1 cellular context compared by ENCODE assay signal in the genomic region with DNA sequence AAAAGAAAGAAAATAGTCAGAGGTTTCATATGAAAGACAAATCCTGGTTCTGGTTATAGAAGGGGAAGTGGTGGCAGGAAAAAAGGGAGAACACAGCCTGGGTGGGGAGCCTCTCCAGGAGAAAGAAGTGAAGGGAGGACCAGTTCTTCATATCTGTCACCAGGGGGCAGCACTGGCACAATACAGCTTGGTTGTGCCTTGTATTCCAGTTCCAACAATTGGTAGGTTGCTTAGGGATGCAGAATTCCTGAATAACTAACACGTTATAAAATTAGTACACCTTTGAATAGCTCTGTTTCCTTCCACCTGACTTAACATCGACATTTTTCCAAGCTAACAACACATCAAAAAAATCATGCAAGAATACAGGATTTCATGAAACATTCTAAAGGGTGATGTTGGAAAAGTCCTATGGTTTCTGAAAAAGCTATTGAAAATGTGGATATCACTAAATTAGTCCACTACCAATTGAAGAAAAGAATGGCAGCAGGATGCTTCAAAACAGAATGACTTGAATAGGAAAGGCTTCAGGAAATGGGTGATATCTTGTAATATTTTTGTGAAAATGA.
TF ChIP-seq lines count a peak whose summit lies in the region.

No MANE protein-coding gene starts in this region.

TF ChIP-seq in K562, 482 proteins besides CTCF, POLR2A, EP300 and RAD21 (continued from another document):
- TF ChIP-seq, protein P1, sequence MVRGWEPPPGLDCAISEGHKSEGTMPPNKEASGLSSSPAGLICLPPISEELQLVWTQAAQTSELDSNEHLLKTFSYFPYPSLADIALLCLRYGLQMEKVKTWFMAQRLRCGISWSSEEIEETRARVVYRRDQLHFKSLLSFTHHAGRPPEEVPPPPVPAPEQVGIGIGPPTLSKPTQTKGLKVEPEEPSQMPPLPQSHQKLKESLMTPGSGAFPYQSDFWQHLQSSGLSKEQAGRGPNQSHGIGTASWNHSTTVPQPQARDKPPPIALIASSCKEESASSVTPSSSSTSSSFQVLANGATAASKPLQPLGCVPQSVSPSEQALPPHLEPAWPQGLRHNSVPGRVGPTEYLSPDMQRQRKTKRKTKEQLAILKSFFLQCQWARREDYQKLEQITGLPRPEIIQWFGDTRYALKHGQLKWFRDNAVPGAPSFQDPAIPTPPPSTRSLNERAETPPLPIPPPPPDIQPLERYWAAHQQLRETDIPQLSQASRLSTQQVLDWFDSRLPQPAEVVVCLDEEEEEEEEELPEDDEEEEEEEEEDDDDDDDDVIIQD (CRISPR knock-in tag; IDR thresholded peaks at IDR 0.05): no peak
- 0 out of 2 replicates have a peak, but pooled peaks have one; percentile 10 for TF ChIP-seq TEAD2 (tag; IDR thresholded peaks at IDR 0.05)
- peak; percentile 37; the same call in 1 of the 2 replicates for TF ChIP-seq TEAD4 (IDR thresholded peaks at IDR 0.05; ENCODE audit: low read length)
- TF ChIP-seq TEAD4 (CRISPR knock-in tag; IDR thresholded peaks at IDR 0.05; ENCODE audit: borderline replicate concordance): no peak
- no peak for TF ChIP-seq SRF (CRISPR knock-in tag; IDR thresholded peaks at IDR 0.05)
- no peak for TF ChIP-seq KLF10 (CRISPR knock-in tag; IDR thresholded peaks at IDR 0.05)
- TF ChIP-seq ZFP91 (CRISPR knock-in tag; IDR thresholded peaks at IDR 0.05): no peak
- TF ChIP-seq, protein P2, sequence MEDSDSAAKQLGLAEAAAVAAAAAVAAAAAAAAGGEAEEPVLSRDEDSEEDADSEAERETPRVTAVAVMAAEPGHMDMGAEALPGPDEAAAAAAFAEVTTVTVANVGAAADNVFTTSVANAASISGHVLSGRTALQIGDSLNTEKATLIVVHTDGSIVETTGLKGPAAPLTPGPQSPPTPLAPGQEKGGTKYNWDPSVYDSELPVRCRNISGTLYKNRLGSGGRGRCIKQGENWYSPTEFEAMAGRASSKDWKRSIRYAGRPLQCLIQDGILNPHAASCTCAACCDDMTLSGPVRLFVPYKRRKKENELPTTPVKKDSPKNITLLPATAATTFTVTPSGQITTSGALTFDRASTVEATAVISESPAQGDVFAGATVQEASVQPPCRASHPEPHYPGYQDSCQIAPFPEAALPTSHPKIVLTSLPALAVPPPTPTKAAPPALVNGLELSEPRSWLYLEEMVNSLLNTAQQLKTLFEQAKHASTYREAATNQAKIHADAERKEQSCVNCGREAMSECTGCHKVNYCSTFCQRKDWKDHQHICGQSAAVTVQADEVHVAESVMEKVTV (CRISPR knock-in tag; IDR thresholded peaks at IDR 0.05): no peak
- TF ChIP-seq NFATC3 (IDR thresholded peaks at IDR 0.05): no peak
- TF ChIP-seq ZNF785 (CRISPR knock-in tag; IDR thresholded peaks at IDR 0.05): no peak
- no peak for TF ChIP-seq GTF2A2 (tag; IDR thresholded peaks at IDR 0.05)
- TF ChIP-seq, protein P3, sequence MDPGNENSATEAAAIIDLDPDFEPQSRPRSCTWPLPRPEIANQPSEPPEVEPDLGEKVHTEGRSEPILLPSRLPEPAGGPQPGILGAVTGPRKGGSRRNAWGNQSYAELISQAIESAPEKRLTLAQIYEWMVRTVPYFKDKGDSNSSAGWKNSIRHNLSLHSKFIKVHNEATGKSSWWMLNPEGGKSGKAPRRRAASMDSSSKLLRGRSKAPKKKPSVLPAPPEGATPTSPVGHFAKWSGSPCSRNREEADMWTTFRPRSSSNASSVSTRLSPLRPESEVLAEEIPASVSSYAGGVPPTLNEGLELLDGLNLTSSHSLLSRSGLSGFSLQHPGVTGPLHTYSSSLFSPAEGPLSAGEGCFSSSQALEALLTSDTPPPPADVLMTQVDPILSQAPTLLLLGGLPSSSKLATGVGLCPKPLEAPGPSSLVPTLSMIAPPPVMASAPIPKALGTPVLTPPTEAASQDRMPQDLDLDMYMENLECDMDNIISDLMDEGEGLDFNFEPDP (CRISPR knock-in tag; IDR thresholded peaks at IDR 0.05): no peak
- TF ChIP-seq, protein P4, sequence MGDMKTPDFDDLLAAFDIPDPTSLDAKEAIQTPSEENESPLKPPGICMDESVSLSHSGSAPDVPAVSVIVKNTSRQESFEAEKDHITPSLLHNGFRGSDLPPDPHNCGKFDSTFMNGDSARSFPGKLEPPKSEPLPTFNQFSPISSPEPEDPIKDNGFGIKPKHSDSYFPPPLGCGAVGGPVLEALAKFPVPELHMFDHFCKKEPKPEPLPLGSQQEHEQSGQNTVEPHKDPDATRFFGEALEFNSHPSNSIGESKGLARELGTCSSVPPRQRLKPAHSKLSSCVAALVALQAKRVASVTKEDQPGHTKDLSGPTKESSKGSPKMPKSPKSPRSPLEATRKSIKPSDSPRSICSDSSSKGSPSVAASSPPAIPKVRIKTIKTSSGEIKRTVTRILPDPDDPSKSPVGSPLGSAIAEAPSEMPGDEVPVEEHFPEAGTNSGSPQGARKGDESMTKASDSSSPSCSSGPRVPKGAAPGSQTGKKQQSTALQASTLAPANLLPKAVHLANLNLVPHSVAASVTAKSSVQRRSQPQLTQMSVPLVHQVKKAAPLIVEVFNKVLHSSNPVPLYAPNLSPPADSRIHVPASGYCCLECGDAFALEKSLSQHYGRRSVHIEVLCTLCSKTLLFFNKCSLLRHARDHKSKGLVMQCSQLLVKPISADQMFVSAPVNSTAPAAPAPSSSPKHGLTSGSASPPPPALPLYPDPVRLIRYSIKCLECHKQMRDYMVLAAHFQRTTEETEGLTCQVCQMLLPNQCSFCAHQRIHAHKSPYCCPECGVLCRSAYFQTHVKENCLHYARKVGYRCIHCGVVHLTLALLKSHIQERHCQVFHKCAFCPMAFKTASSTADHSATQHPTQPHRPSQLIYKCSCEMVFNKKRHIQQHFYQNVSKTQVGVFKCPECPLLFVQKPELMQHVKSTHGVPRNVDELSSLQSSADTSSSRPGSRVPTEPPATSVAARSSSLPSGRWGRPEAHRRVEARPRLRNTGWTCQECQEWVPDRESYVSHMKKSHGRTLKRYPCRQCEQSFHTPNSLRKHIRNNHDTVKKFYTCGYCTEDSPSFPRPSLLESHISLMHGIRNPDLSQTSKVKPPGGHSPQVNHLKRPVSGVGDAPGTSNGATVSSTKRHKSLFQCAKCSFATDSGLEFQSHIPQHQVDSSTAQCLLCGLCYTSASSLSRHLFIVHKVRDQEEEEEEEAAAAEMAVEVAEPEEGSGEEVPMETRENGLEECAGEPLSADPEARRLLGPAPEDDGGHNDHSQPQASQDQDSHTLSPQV (IDR thresholded peaks at IDR 0.05): no peak
- no peak for TF ChIP-seq ZNF431 (CRISPR knock-in tag; IDR thresholded peaks at IDR 0.05)
- TF ChIP-seq TCF7 (IDR thresholded peaks at IDR 0.05; ENCODE audit: borderline replicate concordance): no peak
- TF ChIP-seq MLX (CRISPR knock-in tag; conservative IDR thresholded peaks at IDR 0.05): no peak
